In genomic region chr1:206469933-206470691, GRCh38 we compare ENCODE assay signal across 8 cellular contexts. TPM values are rescaled to one million over a fixed set of nuclear protein-coding genes. Genes with fewer than 3 reads are reported as not detected.
DNase-seq lines count a peak whose midpoint lies in the region; ATAC-seq lines count a peak whose summit lies in the region.

TSS of gene IKBKE (plus strand) at chr1:206470476. CDS start at chr1:206473228, 2,752 bp downstream.

- H3K27ac ChIP-seq in caudate nucleus (ENCODE audit: low read depth, low read length), result no peak within 1 kb of the TSS

- DNase-seq in GF-D8 (lab: John Stamatoyannopoulos, UW) (peak; percentile 85), T-helper 22 cell (ENCODE audit: low read depth) (peak; percentile 25), caudate nucleus (lab: John Stamatoyannopoulos, UW) (peak in 39 of 61 donors; percentile 11 to 77 (median 47)), islet precursor cell (peak; percentile 87)
- peak; percentile 77 for DNase-seq in Jurkat, Clone E6-1 (ENCODE audit: low read depth, low spot score)
- peak; percentile 53 to 54 for DNase-seq in stimulated activated CD4-positive, alpha-beta T cell treated with anti-CD3 and anti-CD28 coated beads, Interleukin-2, amount 100 ng/mL, for 24 hours

- H3K4me3 ChIP-seq in Jurkat, Clone E6-1 (ENCODE audit: low read length), result peak within 1 kb of the TSS; percentile 92

- ATAC-seq in GM21528 (IDR thresholded peaks at IDR 0.05; ENCODE audit: low FRiP score, unreplicated experiment) (peak; percentile 68), GM18873 (IDR thresholded peaks at IDR 0.05; ENCODE audit: low FRiP score, unreplicated experiment) (no peak)

RNA-seq across cellular contexts. Expression of gene IKBKE, which starts in this region (rescaled TPM):
- polyA plus RNA-seq in Jurkat, Clone E6-1 (2012; ENCODE audit: insufficient read depth, insufficient read length), result 11.3 TPM

Comparison
In these comparisons a context has a peak if more than half of its experiments do, and no peak if none do; other contexts are left out.
1. DNase-seq: peak in every context shown above with its lines; median percentile 87 in islet precursor cell; 85 in GF-D8; 77 in Jurkat, Clone E6-1; 54 in stimulated activated CD4-positive, alpha-beta T cell treated with anti-CD3 and anti-CD28 coated beads, Interleukin-2, amount 100 ng/mL, for 24 hours; 47 in caudate nucleus; 25 in T-helper 22 cell.